8 cellular contexts compared by ENCODE assay signal in the genomic region with DNA sequence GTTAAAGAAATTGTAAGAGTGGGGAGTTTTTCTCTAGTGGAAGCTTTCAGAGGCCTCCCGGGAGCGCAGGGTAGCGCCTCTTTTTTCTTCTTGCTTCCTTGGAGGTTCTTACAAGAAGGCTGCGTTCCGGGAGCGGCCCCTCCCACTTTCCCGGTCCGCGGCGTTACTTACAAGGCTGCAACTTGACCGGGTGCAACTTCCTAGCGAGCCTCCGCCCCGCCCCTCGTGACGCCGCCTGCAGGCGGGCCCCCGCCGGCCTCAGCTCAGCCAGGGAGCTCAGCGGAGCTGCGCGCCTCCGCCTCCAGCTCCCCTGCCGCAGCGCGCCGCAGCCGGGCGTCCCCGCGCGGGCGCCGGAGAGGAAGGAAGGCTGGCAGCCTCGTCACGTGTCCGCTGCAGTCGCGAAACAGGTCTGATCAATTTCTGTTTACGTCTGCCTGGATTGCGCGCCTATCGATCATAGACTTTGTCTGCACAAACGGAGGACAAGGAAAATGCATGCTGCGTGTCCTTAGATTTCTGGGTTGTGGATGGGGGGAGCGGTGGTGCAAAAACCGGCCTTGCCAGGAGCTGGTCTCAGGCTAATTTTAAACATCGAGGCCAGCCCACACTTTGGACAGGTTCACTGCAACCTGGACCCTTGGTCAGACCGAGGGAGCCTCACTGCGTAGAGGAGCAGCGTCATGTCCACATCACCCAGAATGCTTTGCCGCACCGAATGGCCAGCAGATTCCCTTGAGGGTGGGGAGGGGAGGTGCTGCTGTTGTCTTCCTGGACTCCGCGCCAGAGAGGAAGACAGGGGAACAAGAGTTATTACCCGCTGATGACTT. TPM values are rescaled to one million over a fixed set of nuclear protein-coding genes. Genes with fewer than 3 reads are reported as not detected.
DNase-seq lines count a peak whose midpoint lies in the region; ATAC-seq and TF ChIP-seq lines count a peak whose summit lies in the region.

A gene with protein sequence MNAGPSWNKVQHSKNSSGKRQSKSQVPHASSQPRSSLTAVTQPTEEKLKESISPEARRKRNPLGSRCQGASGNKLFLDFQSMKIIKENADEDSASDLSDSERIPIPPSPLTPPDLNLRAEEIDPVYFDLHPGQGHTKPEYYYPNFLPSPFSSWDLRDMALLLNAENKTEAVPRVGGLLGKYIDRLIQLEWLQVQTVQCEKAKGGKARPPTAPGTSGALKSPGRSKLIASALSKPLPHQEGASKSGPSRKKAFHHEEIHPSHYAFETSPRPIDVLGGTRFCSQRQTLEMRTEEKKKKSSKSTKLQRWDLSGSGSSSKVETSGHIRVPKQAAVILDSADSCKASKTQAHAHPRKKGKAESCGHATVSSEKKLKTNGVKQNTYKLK (plus strand): TSS at position 261 of the 827 bp plus-strand sequence. CDS start 3,555 bp downstream, outside the sequence.
A gene with protein sequence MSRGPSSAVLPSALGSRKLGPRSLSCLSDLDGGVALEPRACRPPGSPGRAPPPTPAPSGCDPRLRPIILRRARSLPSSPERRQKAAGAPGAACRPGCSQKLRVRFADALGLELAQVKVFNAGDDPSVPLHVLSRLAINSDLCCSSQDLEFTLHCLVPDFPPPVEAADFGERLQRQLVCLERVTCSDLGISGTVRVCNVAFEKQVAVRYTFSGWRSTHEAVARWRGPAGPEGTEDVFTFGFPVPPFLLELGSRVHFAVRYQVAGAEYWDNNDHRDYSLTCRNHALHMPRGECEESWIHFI (minus strand): TSS at position 177 of the 827 bp plus-strand sequence. CDS start 374 bp downstream, outside the sequence.

- TF ChIP-seq POLR2A in right lobe of liver (IDR thresholded peaks at IDR 0.05) = peak; percentile 77

- peaks cover 0 to 19% (median 3%) of the 10 kb centered on the region in 4 donors for H3K36me3 ChIP-seq in right lobe of liver

- TF ChIP-seq CTCF in C4-2B (conservative IDR thresholded peaks at IDR 0.05) = peak; percentile 20
- TF ChIP-seq CTCF in right lobe of liver (IDR thresholded peaks at IDR 0.05) = peak in 3 of 4 donors; percentile 13 to 37 (median 13)

- 0% methylated on average over 19 of the region's 57 CpGs for WGBS in right lobe of liver (ENCODE audit: insufficient coverage, low coverage, low lambda C conversion rate, missing lambda C conversion rate)

- peak; percentile 85 for DNase-seq in NCI-H526 treated with DMSO at 0.1 percent for 48 hours (lab: John Stamatoyannopoulos, UW)
- DNase-seq in activated CD4-positive, alpha-beta T cell treated with anti-CD3 and anti-CD28 coated beads, Interleukin-2, amount 50 U/mL, for 4 hours = peak; percentile 78 to 81
- peak; percentile 97 for DNase-seq in dermis blood vessel endothelial cell
- DNase-seq in right lobe of liver = peak; percentile 93 to 96 (median 95)
- peak; percentile 90 for DNase-seq in stimulated activated CD4-positive, alpha-beta T cell treated with anti-CD3 and anti-CD28 coated beads, Interleukin-4, amount 100 ng/mL, for 24 hours

- H3K4me3 ChIP-seq in right lobe of liver = peak within 1 kb of the TSS; percentile 56 to 63 (median 57)

- ATAC-seq in GM19351 (IDR thresholded peaks at IDR 0.05; ENCODE audit: unreplicated experiment) (peak; percentile 90), HG03520 (IDR thresholded peaks at IDR 0.05; ENCODE audit: unreplicated experiment) (peak; percentile 92), right lobe of liver (peak; percentile 96 to 98 (median 97))

- no peaks in the 10 kb centered on the region for H3K9me3 ChIP-seq in right lobe of liver

- peaks cover 0 to 18% (median 0%) of the 10 kb centered on the region in 4 donors for H3K4me1 ChIP-seq in right lobe of liver

- peak within 1 kb of the TSS; percentile 92 for H3K27ac ChIP-seq in C4-2B
- H3K27ac ChIP-seq in right lobe of liver = peak within 1 kb of the TSS; percentile 61 to 84 (median 80)

- no peaks in the 10 kb centered on the region for H3K27me3 ChIP-seq in right lobe of liver

- intact Hi-C loops in right lobe of liver (cut with DNase I) = no loop called here

RNA-seq across cellular contexts. Expression of the first gene that starts in this region (rescaled TPM):
- total RNA-seq in dermis blood vessel endothelial cell = 4.3 TPM in 2 replicates
- total RNA-seq in right lobe of liver = 1 to 10 TPM; 1.2 to 3.6 (median 2.2) TPM

RNA-seq across cellular contexts. Expression of the second gene that starts in this region (rescaled TPM):
- 10.7 and 10.9 TPM in 2 replicates for total RNA-seq in dermis blood vessel endothelial cell
- 1 to 10 TPM in 3 of 6 experiments, under 1 TPM in 3; 0.51 to 1.6 (median 1.0) TPM for total RNA-seq in right lobe of liver

Comparison
In these comparisons a context has a peak if more than half of its experiments do, and no peak if none do; other contexts are left out.
1. Peak in every context shown above with its lines: DNase-seq, ATAC-seq, H3K4me3 ChIP-seq and H3K27ac ChIP-seq.